1 cellular context compared by ENCODE assay signal in genomic region chr16:57372372-57373116, GRCh38.
TF ChIP-seq lines count a peak whose summit lies in the region.

TSS of gene CX3CL1 (plus strand) at chr16:57372490. CDS start at chr16:57372569, 79 bp downstream.

TF ChIP-seq in HEK293, 187 proteins besides CTCF, POLR2A, EP300 and RAD21 (continued from another document):
- TF ChIP-seq ZBTB44 (tag by site-specific recombination; IDR thresholded peaks at IDR 0.05), result no peak
- TF ChIP-seq, protein P1, sequence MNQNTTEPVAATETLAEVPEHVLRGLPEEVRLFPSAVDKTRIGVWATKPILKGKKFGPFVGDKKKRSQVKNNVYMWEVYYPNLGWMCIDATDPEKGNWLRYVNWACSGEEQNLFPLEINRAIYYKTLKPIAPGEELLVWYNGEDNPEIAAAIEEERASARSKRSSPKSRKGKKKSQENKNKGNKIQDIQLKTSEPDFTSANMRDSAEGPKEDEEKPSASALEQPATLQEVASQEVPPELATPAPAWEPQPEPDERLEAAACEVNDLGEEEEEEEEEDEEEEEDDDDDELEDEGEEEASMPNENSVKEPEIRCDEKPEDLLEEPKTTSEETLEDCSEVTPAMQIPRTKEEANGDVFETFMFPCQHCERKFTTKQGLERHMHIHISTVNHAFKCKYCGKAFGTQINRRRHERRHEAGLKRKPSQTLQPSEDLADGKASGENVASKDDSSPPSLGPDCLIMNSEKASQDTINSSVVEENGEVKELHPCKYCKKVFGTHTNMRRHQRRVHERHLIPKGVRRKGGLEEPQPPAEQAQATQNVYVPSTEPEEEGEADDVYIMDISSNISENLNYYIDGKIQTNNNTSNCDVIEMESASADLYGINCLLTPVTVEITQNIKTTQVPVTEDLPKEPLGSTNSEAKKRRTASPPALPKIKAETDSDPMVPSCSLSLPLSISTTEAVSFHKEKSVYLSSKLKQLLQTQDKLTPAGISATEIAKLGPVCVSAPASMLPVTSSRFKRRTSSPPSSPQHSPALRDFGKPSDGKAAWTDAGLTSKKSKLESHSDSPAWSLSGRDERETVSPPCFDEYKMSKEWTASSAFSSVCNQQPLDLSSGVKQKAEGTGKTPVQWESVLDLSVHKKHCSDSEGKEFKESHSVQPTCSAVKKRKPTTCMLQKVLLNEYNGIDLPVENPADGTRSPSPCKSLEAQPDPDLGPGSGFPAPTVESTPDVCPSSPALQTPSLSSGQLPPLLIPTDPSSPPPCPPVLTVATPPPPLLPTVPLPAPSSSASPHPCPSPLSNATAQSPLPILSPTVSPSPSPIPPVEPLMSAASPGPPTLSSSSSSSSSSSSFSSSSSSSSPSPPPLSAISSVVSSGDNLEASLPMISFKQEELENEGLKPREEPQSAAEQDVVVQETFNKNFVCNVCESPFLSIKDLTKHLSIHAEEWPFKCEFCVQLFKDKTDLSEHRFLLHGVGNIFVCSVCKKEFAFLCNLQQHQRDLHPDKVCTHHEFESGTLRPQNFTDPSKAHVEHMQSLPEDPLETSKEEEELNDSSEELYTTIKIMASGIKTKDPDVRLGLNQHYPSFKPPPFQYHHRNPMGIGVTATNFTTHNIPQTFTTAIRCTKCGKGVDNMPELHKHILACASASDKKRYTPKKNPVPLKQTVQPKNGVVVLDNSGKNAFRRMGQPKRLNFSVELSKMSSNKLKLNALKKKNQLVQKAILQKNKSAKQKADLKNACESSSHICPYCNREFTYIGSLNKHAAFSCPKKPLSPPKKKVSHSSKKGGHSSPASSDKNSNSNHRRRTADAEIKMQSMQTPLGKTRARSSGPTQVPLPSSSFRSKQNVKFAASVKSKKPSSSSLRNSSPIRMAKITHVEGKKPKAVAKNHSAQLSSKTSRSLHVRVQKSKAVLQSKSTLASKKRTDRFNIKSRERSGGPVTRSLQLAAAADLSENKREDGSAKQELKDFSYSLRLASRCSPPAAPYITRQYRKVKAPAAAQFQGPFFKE (tag by site-specific recombination; IDR thresholded peaks at IDR 0.05; ENCODE audit: borderline replicate concordance), result no peak
- TF ChIP-seq PATZ1 (tag by site-specific recombination; IDR thresholded peaks at IDR 0.05), result peak; percentile 32; the same call in 1 of the 2 replicates
- TF ChIP-seq ZNF239 (tag by site-specific recombination; IDR thresholded peaks at IDR 0.05), result no peak
- no peak for TF ChIP-seq SETDB1 (IDR thresholded peaks at IDR 0.05; ENCODE audit: insufficient read length, low read length)
- TF ChIP-seq, protein P2, sequence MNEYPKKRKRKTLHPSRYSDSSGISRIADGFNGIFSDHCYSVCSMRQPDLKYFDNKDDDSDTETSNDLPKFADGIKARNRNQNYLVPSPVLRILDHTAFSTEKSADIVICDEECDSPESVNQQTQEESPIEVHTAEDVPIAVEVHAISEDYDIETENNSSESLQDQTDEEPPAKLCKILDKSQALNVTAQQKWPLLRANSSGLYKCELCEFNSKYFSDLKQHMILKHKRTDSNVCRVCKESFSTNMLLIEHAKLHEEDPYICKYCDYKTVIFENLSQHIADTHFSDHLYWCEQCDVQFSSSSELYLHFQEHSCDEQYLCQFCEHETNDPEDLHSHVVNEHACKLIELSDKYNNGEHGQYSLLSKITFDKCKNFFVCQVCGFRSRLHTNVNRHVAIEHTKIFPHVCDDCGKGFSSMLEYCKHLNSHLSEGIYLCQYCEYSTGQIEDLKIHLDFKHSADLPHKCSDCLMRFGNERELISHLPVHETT (tag by site-specific recombination; IDR thresholded peaks at IDR 0.05), result no peak
- TF ChIP-seq ZBTB6 (tag by site-specific recombination; IDR thresholded peaks at IDR 0.05), result 0 out of 2 replicates have a peak, but pooled peaks have one; percentile 46
- peak; percentile 26; the same call in 1 of the 2 replicates for TF ChIP-seq ZNF335 (tag by site-specific recombination; conservative IDR thresholded peaks at IDR 0.05)
- no peak for TF ChIP-seq ZFP69B (tag by site-specific recombination; IDR thresholded peaks at IDR 0.05)
- TF ChIP-seq ZBTB48 (tag by site-specific recombination; IDR thresholded peaks at IDR 0.05), result peak; percentile 34; the same call in 1 of the 2 replicates
- TF ChIP-seq HOXC10 (CRISPR knock-in tag; IDR thresholded peaks at IDR 0.05), result no peak
- no peak for TF ChIP-seq ZNF391 (tag by site-specific recombination; IDR thresholded peaks at IDR 0.05; ENCODE audit: borderline replicate concordance, low read depth)
TF ChIP-seq in HEK293: peak in this region for 8.
